In genomic region chr10:86821600-86821999, GRCh38 we compare ENCODE assay signal across 25 cellular contexts.
DNase-seq lines count a peak whose midpoint lies in the region; ATAC-seq, FAIRE-seq and TF ChIP-seq lines count a peak whose summit lies in the region.
"Had no signal": no experiment of that assay in that cellular context is flagged by ENCODE, and none has a peak within 500 bp of the region (broad histone marks: within the 10 kb centered on the region; RNA-seq: fewer than 3 reads in every experiment).

No MANE protein-coding gene starts in this region.

- no peak for TF ChIP-seq CTCF in right atrium auricular region (IDR thresholded peaks at IDR 0.05)
- TF ChIP-seq CTCF in K562 (IDR thresholded peaks at IDR 0.05 in 2 of 3, conservative IDR thresholded peaks at IDR 0.05 in 1 of 3; ENCODE audit: insufficient read depth in 2 of 3, low read depth in 1 of 3, low read length in 3 of 3): no peak
- no peak for TF ChIP-seq CTCF in fibroblast of the aortic adventitia (IDR thresholded peaks at IDR 0.05; ENCODE audit: insufficient read depth, low read length)

- no peak overlapping the region for H2BK12ac ChIP-seq in trophoblast cell (ENCODE audit: low read length)

- TF ChIP-seq RAD21 in K562 (CRISPR knock-in tag; conservative IDR thresholded peaks at IDR 0.05 in 1 of 2, IDR thresholded peaks at IDR 0.05 in 1 of 2): no peak

- no peak overlapping the region for H3K18ac ChIP-seq in trophoblast cell (ENCODE audit: low read length)

- H3K27me3 ChIP-seq in right atrium auricular region: no peaks in the 10 kb centered on the region
- no peaks in the 10 kb centered on the region for H3K27me3 ChIP-seq in K562 (ENCODE audit: control insufficient read depth in 2 of 2, insufficient read depth in 2 of 2, low read length in 2 of 2)
- no peaks in the 10 kb centered on the region for H3K27me3 ChIP-seq in trophoblast cell (ENCODE audit: insufficient read depth, low read length)
- H3K27me3 ChIP-seq: body of pancreas, gastrocnemius medialis, hepatocyte, vagina had no signal

- H4K12ac ChIP-seq in trophoblast cell (ENCODE audit: low read depth, low read length): no peak overlapping the region

- CTCF ChIA-PET in K562 (lab: Yijun Ruan, JAX; ENCODE audit: low intra/inter-chr PET ratio): no interaction called here

- H3K4me1 ChIP-seq in right atrium auricular region (peaks cover 0 to 32% of the 10 kb centered on the region in 2 donors), K562 (replicated peaks in 1 of 2; ENCODE audit: control insufficient read depth in 2 of 2, insufficient read depth in 2 of 2, low read length in 2 of 2) (peaks cover 0 to 19% of the 10 kb centered on the region in 2 experiments; a peak in 3 of 5 replicates), trophoblast cell (ENCODE audit: control insufficient read depth in 1 of 2, insufficient read depth in 2 of 2, low read length in 2 of 2) (peaks cover 2 to 7% of the 10 kb centered on the region in 2 experiments)
- H3K4me1 ChIP-seq: body of pancreas had no signal

- TF ChIP-seq EP300 in K562 (IDR thresholded peaks at IDR 0.05; ENCODE audit: low read length): no peak

- no peak overlapping the region for H3K27ac ChIP-seq in right atrium auricular region
- peak overlapping the region; percentile 38; the same call in 1 of the 3 replicates for H3K27ac ChIP-seq in K562 (ENCODE audit: extremely low read depth, low read depth, low read length)
- no peak overlapping the region for H3K27ac ChIP-seq in trophoblast cell (ENCODE audit: low read depth, low read length)
- H3K27ac ChIP-seq: 22Rv1, body of pancreas, epithelial cell of prostate, gastrocnemius medialis, hepatocyte, KMS-11, RWPE1, SK-N-MC, vagina had no signal

- no peak overlapping the region for H2BK120ac ChIP-seq in trophoblast cell (ENCODE audit: insufficient read depth, low read length, poor library complexity)

- no peak for TF ChIP-seq POLR2A in K562 (conservative IDR thresholded peaks at IDR 0.05)

- no peak overlapping the region for H3K4me2 ChIP-seq in K562 (ENCODE audit: insufficient read depth, low read length)
- H3K4me2 ChIP-seq in trophoblast cell (ENCODE audit: low read length): no peak overlapping the region
- H3K4me2 ChIP-seq: hepatocyte, KMS-11 had no signal

- H4K91ac ChIP-seq in trophoblast cell (ENCODE audit: low read depth, low read length): no peak overlapping the region

- H3K4me3 ChIP-seq in right atrium auricular region (no peak overlapping the region), K562 (no peak overlapping the region), fibroblast of the aortic adventitia (ENCODE audit: low read depth, low read length) (no peak overlapping the region), trophoblast cell (ENCODE audit: low read depth, low read length) (no peak overlapping the region)
- H3K4me3 ChIP-seq: body of pancreas, gastrocnemius medialis, hepatocyte, SK-N-MC, vagina had no signal

- ATAC-seq in Right ventricle myocardium inferior (peak; percentile 71), K562 (peak; percentile 75)
- ATAC-seq: activated CD4-positive, alpha-beta T cell treated with anti-CD3 and anti-CD28 coated beads for 36 hours; body of pancreas; gastrocnemius medialis had no signal

- no peak overlapping the region for H3K14ac ChIP-seq in trophoblast cell (ENCODE audit: low read length)

- no peak overlapping the region for H2BK5ac ChIP-seq in trophoblast cell (ENCODE audit: low read depth, low read length, poor library complexity)

- WGBS in K562 (ENCODE audit: insufficient coverage, low coverage, missing lambda C conversion rate): 0% methylated on average over 1 of the region's 3 CpGs
- no CpG with 5 or more reads among the region's 3 CpGs for WGBS in trophoblast cell (ENCODE audit: extremely low coverage, insufficient coverage, insufficient read length)

- BruUV-seq in K562 (replicated peaks; lab: Mats Ljungman, UMichigan): no TSS peak

- no peak overlapping the region for H2AK5ac ChIP-seq in trophoblast cell (ENCODE audit: low read length)

- H3K9me1 ChIP-seq in K562 (ENCODE audit: control insufficient read depth, insufficient read depth, low read length): no peaks in the 10 kb centered on the region

- H3K79me1 ChIP-seq in trophoblast cell (ENCODE audit: low read length): no peaks in the 10 kb centered on the region

- no peak overlapping the region for H3K23ac ChIP-seq in trophoblast cell (ENCODE audit: low read length)

- H3K9ac ChIP-seq in K562 (ENCODE audit: insufficient read depth in 1 of 2, low read depth in 2 of 2, low read length in 2 of 2) (no peak overlapping the region; a peak in 1 of 4 replicates), trophoblast cell (ENCODE audit: low read length) (no peak overlapping the region)
- H3K9ac ChIP-seq: KMS-11 had no signal

- H4K20me1 ChIP-seq in K562 (replicated peaks; ENCODE audit: control insufficient read depth, insufficient read depth, low read length): no peaks in the 10 kb centered on the region; the same call in 1 of the 2 replicates

- no peak overlapping the region for H2AFZ ChIP-seq in K562 (ENCODE audit: low read depth, low read length)
- H2AFZ ChIP-seq in trophoblast cell (ENCODE audit: insufficient read depth, low read length, poor library complexity): no peak overlapping the region
- H2AFZ ChIP-seq: hepatocyte had no signal

- POLR2A ChIA-PET in K562 (lab: Yijun Ruan, JAX): no interaction called here

- in situ Hi-C loops in K562 (cut with MboI): no loop called here

- peaks cover 29% of the 10 kb centered on the region for H3K79me2 ChIP-seq in K562 (ENCODE audit: control insufficient read depth, insufficient read depth, low read length)
- no peaks in the 10 kb centered on the region for H3K79me2 ChIP-seq in trophoblast cell (ENCODE audit: control insufficient read depth, insufficient read depth, low read length, poor library complexity)

- no peaks in the 10 kb centered on the region for H3K36me3 ChIP-seq in right atrium auricular region
- H3K36me3 ChIP-seq in K562 (ENCODE audit: control insufficient read depth, insufficient read depth, low read length): 0 out of 3 replicates have a peak, but pooled peaks cover under 1% of the 10 kb centered on the region
- no peaks in the 10 kb centered on the region for H3K36me3 ChIP-seq in trophoblast cell (ENCODE audit: control insufficient read depth in 1 of 2, insufficient read depth in 2 of 2, low read length in 2 of 2)
- H3K36me3 ChIP-seq: gastrocnemius medialis, vagina had no signal

- no peak for DNase-seq in Right ventricle myocardium inferior (ENCODE audit: missing footprints)
- no peak for DNase-seq in right atrium auricular region (ENCODE audit: low spot score)
- DNase-seq in K562 (ENCODE audit: extremely low read depth in 1 of 4, low spot score in 3 of 4): peak; percentile 9 to 55 (median 18)
- DNase-seq in fibroblast of the aortic adventitia (ENCODE audit: low read depth): peak; percentile 91
- DNase-seq in trophoblast cell: no peak
- no peak for DNase-seq in activated CD4-positive, alpha-beta T cell treated with anti-CD3 and anti-CD28 coated beads, Interleukin-2, amount 50 U/mL, for 1 hour
- no peak for DNase-seq in SW480 (ENCODE audit: low spot score)
- DNase-seq in activated T-cell treated with anti-CD3 and anti-CD28 coated beads, Interleukin-2, amount 50 U/mL, for 1 hour: no peak
- DNase-seq: activated CD4-positive, alpha-beta T cell treated with anti-CD3 and anti-CD28 coated beads for 36 hours; activated CD8-positive, alpha-beta memory T cell treated with anti-CD3 and anti-CD28 coated beads for 24 hours; activated gamma-delta T cell treated with Interleukin-2 at 50 U/mL for 16 hours; activated T-cell treated with anti-CD3 and anti-CD28 coated beads, Interleukin-2, amount 50 U/mL, for 24 hours; body of pancreas; gastrocnemius medialis; mesendoderm; NCI-H1436; NCI-H446; NCI-H774 had no signal

- no peak for FAIRE-seq in K562 (lab: Jason Lieb, UNC)

- H3K4ac ChIP-seq in trophoblast cell (ENCODE audit: low read depth, low read length): peak overlapping the region; percentile 35

- no peak overlapping the region for H4K8ac ChIP-seq in trophoblast cell (ENCODE audit: low read depth, low read length)

- intact Hi-C loops in Right ventricle myocardium inferior (cut with DNase I) (no loop called here), K562 (cut with micrococcal nuclease) (no loop called here)

- H3K9me3 ChIP-seq in right atrium auricular region: no peaks in the 10 kb centered on the region
- no peaks in the 10 kb centered on the region for H3K9me3 ChIP-seq in K562 (replicated peaks; ENCODE audit: control insufficient read depth, insufficient read depth, low read depth, low read length)
- no peaks in the 10 kb centered on the region for H3K9me3 ChIP-seq in trophoblast cell (ENCODE audit: insufficient read depth, low read depth, low read length)
- H3K9me3 ChIP-seq: body of pancreas, gastrocnemius medialis, vagina had no signal

TF ChIP-seq in K562, 482 proteins besides CTCF, POLR2A, EP300 and RAD21 (continues in another document):
- no peak for TF ChIP-seq HINFP (tag; conservative IDR thresholded peaks at IDR 0.05; ENCODE audit: low read depth)
- no peak for TF ChIP-seq RNF219 (CRISPR knock-in tag; IDR thresholded peaks at IDR 0.05)
- no peak for TF ChIP-seq POLR2AphosphoS2 (IDR thresholded peaks at IDR 0.05; ENCODE audit: low read length)
- TF ChIP-seq ZNF785 (CRISPR knock-in tag; IDR thresholded peaks at IDR 0.05): no peak
- no peak for TF ChIP-seq IFI16 (CRISPR knock-in tag; IDR thresholded peaks at IDR 0.05)

Comparison
In these comparisons a context has a peak if more than half of its experiments do, and no peak if none do; other contexts are left out.
1. DNase-seq: peak in K562 (4 of 4) and fibroblast of the aortic adventitia (single experiment); none in Right ventricle myocardium inferior (single experiment), right atrium auricular region (single experiment), trophoblast cell (0 of 2), activated CD4-positive, alpha-beta T cell treated with anti-CD3 and anti-CD28 coated beads, Interleukin-2, amount 50 U/mL, for 1 hour (single experiment), SW480 (single experiment) and activated T-cell treated with anti-CD3 and anti-CD28 coated beads, Interleukin-2, amount 50 U/mL, for 1 hour (single experiment).